ENCODE assay signal across 18 cellular contexts in genomic region chr15:42141795-42142667, GRCh38. TPM values are rescaled to one million over a fixed set of nuclear protein-coding genes. Genes with fewer than 3 reads are reported as not detected.
DNase-seq lines count a peak whose midpoint lies in the region; ATAC-seq and TF ChIP-seq lines count a peak whose summit lies in the region.
"Had no signal": no experiment of that assay in that cellular context is flagged by ENCODE, and none has a peak within 500 bp of the region (broad histone marks: within the 10 kb centered on the region; RNA-seq: fewer than 3 reads in every experiment).

No MANE protein-coding gene starts in this region.

- DNase-seq in natural killer cell treated with Interleukin-12 subunit alpha and Interleukin-12 subunit beta and Interleukin-15 and Interleukin-18, amount 100 ng/mL, for 72 hours (ENCODE audit: low spot score): peak; percentile 55
- DNase-seq in natural killer cell (no peak), islet precursor cell (peak; percentile 47), posterior vena cava (ENCODE audit: low spot score) (peak; percentile 59), T-helper 17 cell (no peak), NCI-H187 (lab: John Stamatoyannopoulos, UW) (no peak), EL (no peak)
- DNase-seq: CD8-positive, alpha-beta T cell; DMS53; KBM-7; NCI-H1105; NCI-H1694; NCI-H2107; NCI-H2227 treated with DMSO at 0.1 percent for 48 hours; NCI-H524; PC-9 had no signal

- no peaks in the 10 kb centered on the region for H3K9me3 ChIP-seq in T-helper 17 cell (ENCODE audit: control insufficient read depth, low read length, poor library complexity, severe bottlenecking)
- H3K9me3 ChIP-seq: BLaER1 treated with 17β-estradiol and CSF1 and Interleukin-3, amounts not matched to agents 10 nM and 100 nM; SJSA1 had no signal

- no peak overlapping the region for H3K4me3 Mint-ChIP-seq in natural killer cell treated with Interleukin-12 subunit alpha and Interleukin-12 subunit beta and Interleukin-15 and Interleukin-18, amount 100 ng/mL, for 72 hours
- no peak overlapping the region for H3K4me3 Mint-ChIP-seq in natural killer cell
- H3K4me3 Mint-ChIP-seq in T-helper 17 cell: no peak overlapping the region
- H3K4me3 Mint-ChIP-seq: CD8-positive, alpha-beta T cell had no signal

- H3K4me1 Mint-ChIP-seq in natural killer cell treated with Interleukin-12 subunit alpha and Interleukin-12 subunit beta and Interleukin-15 and Interleukin-18, amount 100 ng/mL, for 72 hours (ENCODE audit: low read depth in 2 of 2): no peaks in the 10 kb centered on the region
- no peaks in the 10 kb centered on the region for H3K4me1 Mint-ChIP-seq in natural killer cell
- peaks cover 4% of the 10 kb centered on the region for H3K4me1 Mint-ChIP-seq in T-helper 17 cell

- TF ChIP-seq CTCF in natural killer cell (IDR thresholded peaks at IDR 0.05): no peak

- intact Hi-C loops in natural killer cell (cut with micrococcal nuclease): no loop called here
- intact Hi-C loops in posterior vena cava (cut with DNase I): no loop called here

- ATAC-seq in natural killer cell treated with Interleukin-12 subunit alpha and Interleukin-12 subunit beta and Interleukin-15 and Interleukin-18, amount 100 ng/mL, for 72 hours: no peak
- no peak for ATAC-seq in natural killer cell
- no peak for ATAC-seq in T-helper 17 cell
- ATAC-seq: CD8-positive, alpha-beta T cell had no signal

- no peak overlapping the region for H3K27ac Mint-ChIP-seq in natural killer cell treated with Interleukin-12 subunit alpha and Interleukin-12 subunit beta and Interleukin-15 and Interleukin-18, amount 100 ng/mL, for 72 hours
- H3K27ac Mint-ChIP-seq in natural killer cell (no peak overlapping the region), T-helper 17 cell (no peak overlapping the region)
- H3K27ac Mint-ChIP-seq: CD8-positive, alpha-beta T cell had no signal

- no peaks in the 10 kb centered on the region for H3K9me3 Mint-ChIP-seq in natural killer cell treated with Interleukin-12 subunit alpha and Interleukin-12 subunit beta and Interleukin-15 and Interleukin-18, amount 100 ng/mL, for 72 hours
- H3K9me3 Mint-ChIP-seq in natural killer cell: no peaks in the 10 kb centered on the region
- H3K9me3 Mint-ChIP-seq: CD8-positive, alpha-beta T cell had no signal

- H3K36me3 Mint-ChIP-seq in natural killer cell treated with Interleukin-12 subunit alpha and Interleukin-12 subunit beta and Interleukin-15 and Interleukin-18, amount 100 ng/mL, for 72 hours: no peaks in the 10 kb centered on the region
- H3K36me3 Mint-ChIP-seq in natural killer cell (no peaks in the 10 kb centered on the region), T-helper 17 cell (ENCODE audit: low read depth) (no peaks in the 10 kb centered on the region)
- H3K36me3 Mint-ChIP-seq: CD8-positive, alpha-beta T cell had no signal

- H3K27me3 Mint-ChIP-seq in natural killer cell treated with Interleukin-12 subunit alpha and Interleukin-12 subunit beta and Interleukin-15 and Interleukin-18, amount 100 ng/mL, for 72 hours: peaks cover 0 to 3% of the 10 kb centered on the region in 2 donors
- H3K27me3 Mint-ChIP-seq in natural killer cell (ENCODE audit: low read depth in 2 of 2) (no peaks in the 10 kb centered on the region), T-helper 17 cell (peaks cover 12% of the 10 kb centered on the region)

RNA-seq across cellular contexts. Expression of gene PLA2G4F, which starts 14.4 kb away (rescaled TPM):
- not detected for total RNA-seq in natural killer cell treated with Interleukin-12 subunit alpha and Interleukin-12 subunit beta and Interleukin-15 and Interleukin-18, amount 100 ng/mL, for 72 hours
- total RNA-seq in natural killer cell: not detected
- not detected for total RNA-seq in posterior vena cava
- not detected for total RNA-seq in T-helper 17 cell
- total RNA-seq: CD8-positive, alpha-beta T cell; SJSA1 had no signal

RNA-seq across cellular contexts. Expression of gene PLA2G4D, which starts 47.7 kb away (rescaled TPM):
- not detected for total RNA-seq in natural killer cell treated with Interleukin-12 subunit alpha and Interleukin-12 subunit beta and Interleukin-15 and Interleukin-18, amount 100 ng/mL, for 72 hours
- total RNA-seq in natural killer cell (not detected), posterior vena cava (not detected), T-helper 17 cell (not detected)
- total RNA-seq: CD8-positive, alpha-beta T cell; SJSA1 had no signal

Comparison
In these comparisons a context has a peak if more than half of its experiments do, and no peak if none do; other contexts are left out.
1. DNase-seq: peak in natural killer cell treated with Interleukin-12 subunit alpha and Interleukin-12 subunit beta and Interleukin-15 and Interleukin-18, amount 100 ng/mL, for 72 hours (single experiment), islet precursor cell (single experiment) and posterior vena cava (single experiment); none in natural killer cell (single experiment), T-helper 17 cell (0 of 3), NCI-H187 (0 of 2) and EL (single experiment).